8 cellular contexts compared by ENCODE assay signal in genomic region chr12:76030378-76031080, GRCh38. TPM values are rescaled to one million over a fixed set of nuclear protein-coding genes. Genes with fewer than 3 reads are reported as not detected.
A peak's percentile ranks its signal among the peaks of the same experiment; 100 is the strongest.
DNase-seq lines count a peak whose midpoint lies in the region; ATAC-seq and TF ChIP-seq lines count a peak whose summit lies in the region.

No MANE protein-coding gene starts in this region.

- H3K9me3 Mint-ChIP-seq in activated CD4-positive, alpha-beta memory T cell treated with anti-CD3 and anti-CD28 coated beads, Interleukin-2, amount 10 ng/mL, durations not matched to agents 7 days and 5 days = no peaks in the 10 kb centered on the region
- no peaks in the 10 kb centered on the region for H3K9me3 Mint-ChIP-seq in effector memory CD8-positive, alpha-beta T cell
- H3K9me3 Mint-ChIP-seq in mesothelial cell of epicardium = no peaks in the 10 kb centered on the region
- no peaks in the 10 kb centered on the region for H3K9me3 Mint-ChIP-seq in stimulated activated memory B cell treated with anti-CD40 and anti-IgM and Interleukin-4, amounts not matched to agents 10 μg/mL and 1 μg/mL and 100 μg/mL, for 72 hours

- H3K27ac Mint-ChIP-seq in activated CD4-positive, alpha-beta memory T cell treated with anti-CD3 and anti-CD28 coated beads, Interleukin-2, amount 10 ng/mL, durations not matched to agents 7 days and 5 days = peak overlapping the region; percentile 95
- peak overlapping the region; percentile 98 for H3K27ac Mint-ChIP-seq in effector memory CD8-positive, alpha-beta T cell
- peak overlapping the region; percentile 91 for H3K27ac Mint-ChIP-seq in mesothelial cell of epicardium
- H3K27ac Mint-ChIP-seq in stimulated activated memory B cell treated with anti-CD40 and anti-IgM and Interleukin-4, amounts not matched to agents 10 μg/mL and 1 μg/mL and 100 μg/mL, for 72 hours = peak overlapping the region; percentile 90

- POLR2A ChIA-PET in activated CD4-positive, alpha-beta memory T cell treated with anti-CD3 and anti-CD28 coated beads, Interleukin-2, amount 10 ng/mL, durations not matched to agents 7 days and 5 days (lab: Charles Lee) = interaction anchor here (0.7 to 6.8 kb wide), 43 partner anchors 10 to 551 kb away, joined by 3 to 246 read pairs (median 5); partner anchors contain the start of genes BBS10, GLIPR1, KRR1 and NAP1L1

- H3K4me1 Mint-ChIP-seq in activated CD4-positive, alpha-beta memory T cell treated with anti-CD3 and anti-CD28 coated beads, Interleukin-2, amount 10 ng/mL, durations not matched to agents 7 days and 5 days = peaks cover 66% of the 10 kb centered on the region
- peaks cover 17 to 25% of the 10 kb centered on the region in 2 donors for H3K4me1 Mint-ChIP-seq in effector memory CD8-positive, alpha-beta T cell (ENCODE audit: low read depth in 2 of 2)
- peaks cover 53% of the 10 kb centered on the region for H3K4me1 Mint-ChIP-seq in mesothelial cell of epicardium
- peaks cover 24% of the 10 kb centered on the region for H3K4me1 Mint-ChIP-seq in stimulated activated memory B cell treated with anti-CD40 and anti-IgM and Interleukin-4, amounts not matched to agents 10 μg/mL and 1 μg/mL and 100 μg/mL, for 72 hours

- peaks cover 51% of the 10 kb centered on the region for H3K36me3 Mint-ChIP-seq in activated CD4-positive, alpha-beta memory T cell treated with anti-CD3 and anti-CD28 coated beads, Interleukin-2, amount 10 ng/mL, durations not matched to agents 7 days and 5 days (ENCODE audit: low read depth)
- peaks cover 37% of the 10 kb centered on the region for H3K36me3 Mint-ChIP-seq in effector memory CD8-positive, alpha-beta T cell (ENCODE audit: insufficient read depth)
- H3K36me3 Mint-ChIP-seq in mesothelial cell of epicardium = no peaks in the 10 kb centered on the region
- H3K36me3 Mint-ChIP-seq in stimulated activated memory B cell treated with anti-CD40 and anti-IgM and Interleukin-4, amounts not matched to agents 10 μg/mL and 1 μg/mL and 100 μg/mL, for 72 hours = no peaks in the 10 kb centered on the region

- peak; percentile 5 for ATAC-seq in GM19452 (IDR thresholded peaks at IDR 0.05; ENCODE audit: unreplicated experiment)
- peak; percentile 31 for ATAC-seq in effector memory CD8-positive, alpha-beta T cell (replicated peaks)
- ATAC-seq in stimulated activated memory B cell treated with anti-CD40 and anti-IgM and Interleukin-4, amounts not matched to agents 10 μg/mL and 1 μg/mL and 100 μg/mL, for 72 hours = peak; percentile 9
- ATAC-seq in GM18873 (IDR thresholded peaks at IDR 0.05; ENCODE audit: low FRiP score, unreplicated experiment) = no peak

- DNase-seq in MV-4-11 (lab: John Stamatoyannopoulos, UW) (peak; percentile 34), mesothelial cell of epicardium (ENCODE audit: low spot score in 2 of 2, unreplicated experiment in 2 of 2) (peak in 1 of 2 experiments; percentile 51), NCI-H446 treated with DMSO at 0.1 percent for 48 hours (lab: John Stamatoyannopoulos, UW) (no peak)
- DNase-seq in activated CD4-positive, alpha-beta memory T cell treated with anti-CD3 and anti-CD28 coated beads, Interleukin-2, amount 10 ng/mL, durations not matched to agents 7 days and 5 days = peak; percentile 75
- DNase-seq in effector memory CD8-positive, alpha-beta T cell = peak; percentile 56 to 60 (median 57)

- CTCF ChIA-PET in activated CD4-positive, alpha-beta memory T cell treated with anti-CD3 and anti-CD28 coated beads, Interleukin-2, amount 10 ng/mL, durations not matched to agents 7 days and 5 days (lab: Charles Lee) = interaction anchor here (0.6 to 6.1 kb wide), 34 partner anchors 10 to 639 kb away, joined by 3 to 72 read pairs (median 5); partner anchors contain the start of genes GLIPR1 and GLIPR1L2

- no peak for TF ChIP-seq CTCF in mesothelial cell of epicardium (IDR thresholded peaks at IDR 0.05; ENCODE audit: unreplicated experiment)

- H3K4me3 Mint-ChIP-seq in activated CD4-positive, alpha-beta memory T cell treated with anti-CD3 and anti-CD28 coated beads, Interleukin-2, amount 10 ng/mL, durations not matched to agents 7 days and 5 days = peak overlapping the region; percentile 98
- peak overlapping the region; percentile 95 to 97 for H3K4me3 Mint-ChIP-seq in effector memory CD8-positive, alpha-beta T cell
- H3K4me3 Mint-ChIP-seq in mesothelial cell of epicardium = peak overlapping the region; percentile 94
- H3K4me3 Mint-ChIP-seq in stimulated activated memory B cell treated with anti-CD40 and anti-IgM and Interleukin-4, amounts not matched to agents 10 μg/mL and 1 μg/mL and 100 μg/mL, for 72 hours = peak overlapping the region; percentile 88

- H3K27me3 Mint-ChIP-seq in activated CD4-positive, alpha-beta memory T cell treated with anti-CD3 and anti-CD28 coated beads, Interleukin-2, amount 10 ng/mL, durations not matched to agents 7 days and 5 days = peaks cover 3% of the 10 kb centered on the region
- no peaks in the 10 kb centered on the region for H3K27me3 Mint-ChIP-seq in effector memory CD8-positive, alpha-beta T cell
- no peaks in the 10 kb centered on the region for H3K27me3 Mint-ChIP-seq in mesothelial cell of epicardium (ENCODE audit: low read depth)
- H3K27me3 Mint-ChIP-seq in stimulated activated memory B cell treated with anti-CD40 and anti-IgM and Interleukin-4, amounts not matched to agents 10 μg/mL and 1 μg/mL and 100 μg/mL, for 72 hours = no peaks in the 10 kb centered on the region

RNA-seq across cellular contexts. Expression of gene PHLDA1, which starts 1.0 kb away (rescaled TPM):
- total RNA-seq in activated CD4-positive, alpha-beta memory T cell treated with anti-CD3 and anti-CD28 coated beads, Interleukin-2, amount 10 ng/mL, durations not matched to agents 7 days and 5 days = 10 to 100 TPM; 42.8 TPM
- total RNA-seq in mesothelial cell of epicardium = 23.4 to 24.4 TPM (median 23.6 TPM) in 3 replicates

RNA-seq across cellular contexts. Expression of gene NAP1L1, which starts 54.0 kb away (rescaled TPM):
- total RNA-seq in activated CD4-positive, alpha-beta memory T cell treated with anti-CD3 and anti-CD28 coated beads, Interleukin-2, amount 10 ng/mL, durations not matched to agents 7 days and 5 days = 100 to 1,000 TPM; 524 to 558 TPM
- total RNA-seq in mesothelial cell of epicardium = 867 to 887 TPM (median 880 TPM) in 3 replicates
